Comparison of ENCODE assay signal across 1 cellular context in the genomic region with DNA sequence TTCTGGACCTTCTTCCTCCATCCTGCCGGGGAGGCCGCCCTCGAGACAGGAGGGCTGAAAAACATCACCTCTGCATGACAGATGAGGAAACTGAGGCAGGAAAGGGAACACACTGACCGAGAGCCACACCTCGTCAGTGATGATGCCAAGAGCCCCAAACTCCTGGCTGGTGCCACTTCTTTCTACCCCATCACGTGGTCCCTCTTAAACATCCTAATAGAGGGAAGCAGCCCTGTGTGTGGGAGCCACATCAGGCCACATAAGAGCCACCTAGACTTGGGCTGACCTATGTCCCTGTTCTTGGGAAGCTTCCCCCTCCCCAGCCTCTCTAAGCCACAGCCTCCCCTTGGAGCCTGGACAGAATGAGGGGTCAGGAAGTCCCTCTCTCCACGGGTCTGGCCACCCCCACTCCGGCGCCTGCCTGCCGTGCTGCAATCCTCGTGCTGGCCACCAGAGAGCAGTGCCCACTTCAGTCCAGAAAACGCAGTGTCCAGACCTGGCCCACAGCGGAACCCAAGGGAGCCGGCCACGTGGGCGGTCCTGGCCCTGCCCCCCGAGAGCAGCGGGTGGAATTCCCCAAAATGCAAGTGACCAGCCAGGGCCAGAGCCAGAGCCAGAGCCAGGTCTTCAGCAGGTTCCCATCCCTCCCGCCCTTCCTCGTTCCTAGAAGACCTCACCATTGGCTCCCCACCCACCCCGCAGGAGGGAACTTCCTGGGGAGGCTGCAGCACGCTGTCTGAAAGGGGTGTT.
TF ChIP-seq lines count a peak whose summit lies in the region.

No MANE protein-coding gene starts in this region.

TF ChIP-seq in GM12878, 131 proteins besides CTCF, POLR2A, EP300 and RAD21 (continued from another document):
- TF ChIP-seq, protein P1, sequence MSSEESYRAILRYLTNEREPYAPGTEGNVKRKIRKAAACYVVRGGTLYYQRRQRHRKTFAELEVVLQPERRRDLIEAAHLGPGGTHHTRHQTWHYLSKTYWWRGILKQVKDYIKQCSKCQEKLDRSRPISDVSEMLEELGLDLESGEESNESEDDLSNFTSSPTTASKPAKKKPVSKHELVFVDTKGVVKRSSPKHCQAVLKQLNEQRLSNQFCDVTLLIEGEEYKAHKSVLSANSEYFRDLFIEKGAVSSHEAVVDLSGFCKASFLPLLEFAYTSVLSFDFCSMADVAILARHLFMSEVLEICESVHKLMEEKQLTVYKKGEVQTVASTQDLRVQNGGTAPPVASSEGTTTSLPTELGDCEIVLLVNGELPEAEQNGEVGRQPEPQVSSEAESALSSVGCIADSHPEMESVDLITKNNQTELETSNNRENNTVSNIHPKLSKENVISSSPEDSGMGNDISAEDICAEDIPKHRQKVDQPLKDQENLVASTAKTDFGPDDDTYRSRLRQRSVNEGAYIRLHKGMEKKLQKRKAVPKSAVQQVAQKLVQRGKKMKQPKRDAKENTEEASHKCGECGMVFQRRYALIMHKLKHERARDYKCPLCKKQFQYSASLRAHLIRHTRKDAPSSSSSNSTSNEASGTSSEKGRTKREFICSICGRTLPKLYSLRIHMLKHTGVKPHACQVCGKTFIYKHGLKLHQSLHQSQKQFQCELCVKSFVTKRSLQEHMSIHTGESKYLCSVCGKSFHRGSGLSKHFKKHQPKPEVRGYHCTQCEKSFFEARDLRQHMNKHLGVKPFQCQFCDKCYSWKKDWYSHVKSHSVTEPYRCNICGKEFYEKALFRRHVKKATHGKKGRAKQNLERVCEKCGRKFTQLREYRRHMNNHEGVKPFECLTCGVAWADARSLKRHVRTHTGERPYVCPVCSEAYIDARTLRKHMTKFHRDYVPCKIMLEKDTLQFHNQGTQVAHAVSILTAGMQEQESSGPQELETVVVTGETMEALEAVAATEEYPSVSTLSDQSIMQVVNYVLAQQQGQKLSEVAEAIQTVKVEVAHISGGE (CRISPR knock-in tag; IDR thresholded peaks at IDR 0.05): no peak
- TF ChIP-seq MYC (IDR thresholded peaks at IDR 0.05; ENCODE audit: insufficient read depth, insufficient read length, insufficient replicate concordance, low read length, severe bottlenecking) (no peak), POLR2AphosphoS5 (IDR thresholded peaks at IDR 0.05; ENCODE audit: low read length) (0 out of 2 replicates have a peak, but pooled peaks have one; percentile 25), CHD2 (IDR thresholded peaks at IDR 0.05; ENCODE audit: borderline replicate concordance, low read depth, low read length) (no peak), SIN3A (IDR thresholded peaks at IDR 0.05; ENCODE audit: low read depth, low read length) (0 out of 2 replicates have a peak, but pooled peaks have one; percentile 75), ZNF217 (IDR thresholded peaks at IDR 0.05) (no peak), EED (IDR thresholded peaks at IDR 0.05; ENCODE audit: low read depth) (no peak), SREBF2 (IDR thresholded peaks at IDR 0.05; ENCODE audit: low read length) (no peak), FOXM1 (IDR thresholded peaks at IDR 0.05; ENCODE audit: low read depth, low read length) (no peak), KDM1A (IDR thresholded peaks at IDR 0.05; ENCODE audit: borderline replicate concordance) (no peak), FOXK2 (IDR thresholded peaks at IDR 0.05) (no peak), ZZZ3 (IDR thresholded peaks at IDR 0.05; ENCODE audit: control insufficient read depth, insufficient read length, low read depth) (no peak), RB1 (IDR thresholded peaks at IDR 0.05; ENCODE audit: borderline replicate concordance) (0 out of 2 replicates have a peak, but pooled peaks have one; percentile 45), GATAD2B (conservative IDR thresholded peaks at IDR 0.05; ENCODE audit: low read depth) (peak; percentile 40; the same call in 1 of the 2 replicates), LARP7 (IDR thresholded peaks at IDR 0.05) (peak; percentile 51; the same call in 1 of the 2 replicates), EGR1 (IDR thresholded peaks at IDR 0.05; ENCODE audit: borderline replicate concordance in 1 of 2, low read depth in 2 of 2, low read length in 2 of 2) (peak in 1 of 2 experiments; percentile 80; a peak in 2 of 3 replicates), MXI1 (IDR thresholded peaks at IDR 0.05; ENCODE audit: low read depth, low read length) (peak; percentile 86), ZNF207 (IDR thresholded peaks at IDR 0.05; ENCODE audit: borderline replicate concordance) (peak; percentile 79; the same call in 1 of the 2 replicates), TCF12 (IDR thresholded peaks at IDR 0.05; ENCODE audit: low read depth, low read length) (no peak), BRCA1 (IDR thresholded peaks at IDR 0.05; ENCODE audit: low read depth, low read length) (no peak)
- TF ChIP-seq, protein P2, sequence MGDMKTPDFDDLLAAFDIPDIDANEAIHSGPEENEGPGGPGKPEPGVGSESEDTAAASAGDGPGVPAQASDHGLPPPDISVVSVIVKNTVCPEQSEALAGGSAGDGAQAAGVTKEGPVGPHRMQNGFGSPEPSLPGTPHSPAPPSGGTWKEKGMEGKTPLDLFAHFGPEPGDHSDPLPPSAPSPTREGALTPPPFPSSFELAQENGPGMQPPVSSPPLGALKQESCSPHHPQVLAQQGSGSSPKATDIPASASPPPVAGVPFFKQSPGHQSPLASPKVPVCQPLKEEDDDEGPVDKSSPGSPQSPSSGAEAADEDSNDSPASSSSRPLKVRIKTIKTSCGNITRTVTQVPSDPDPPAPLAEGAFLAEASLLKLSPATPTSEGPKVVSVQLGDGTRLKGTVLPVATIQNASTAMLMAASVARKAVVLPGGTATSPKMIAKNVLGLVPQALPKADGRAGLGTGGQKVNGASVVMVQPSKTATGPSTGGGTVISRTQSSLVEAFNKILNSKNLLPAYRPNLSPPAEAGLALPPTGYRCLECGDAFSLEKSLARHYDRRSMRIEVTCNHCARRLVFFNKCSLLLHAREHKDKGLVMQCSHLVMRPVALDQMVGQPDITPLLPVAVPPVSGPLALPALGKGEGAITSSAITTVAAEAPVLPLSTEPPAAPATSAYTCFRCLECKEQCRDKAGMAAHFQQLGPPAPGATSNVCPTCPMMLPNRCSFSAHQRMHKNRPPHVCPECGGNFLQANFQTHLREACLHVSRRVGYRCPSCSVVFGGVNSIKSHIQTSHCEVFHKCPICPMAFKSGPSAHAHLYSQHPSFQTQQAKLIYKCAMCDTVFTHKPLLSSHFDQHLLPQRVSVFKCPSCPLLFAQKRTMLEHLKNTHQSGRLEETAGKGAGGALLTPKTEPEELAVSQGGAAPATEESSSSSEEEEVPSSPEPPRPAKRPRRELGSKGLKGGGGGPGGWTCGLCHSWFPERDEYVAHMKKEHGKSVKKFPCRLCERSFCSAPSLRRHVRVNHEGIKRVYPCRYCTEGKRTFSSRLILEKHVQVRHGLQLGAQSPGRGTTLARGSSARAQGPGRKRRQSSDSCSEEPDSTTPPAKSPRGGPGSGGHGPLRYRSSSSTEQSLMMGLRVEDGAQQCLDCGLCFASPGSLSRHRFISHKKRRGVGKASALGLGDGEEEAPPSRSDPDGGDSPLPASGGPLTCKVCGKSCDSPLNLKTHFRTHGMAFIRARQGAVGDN (IDR thresholded peaks at IDR 0.05): no peak
- TF ChIP-seq, protein P3, sequence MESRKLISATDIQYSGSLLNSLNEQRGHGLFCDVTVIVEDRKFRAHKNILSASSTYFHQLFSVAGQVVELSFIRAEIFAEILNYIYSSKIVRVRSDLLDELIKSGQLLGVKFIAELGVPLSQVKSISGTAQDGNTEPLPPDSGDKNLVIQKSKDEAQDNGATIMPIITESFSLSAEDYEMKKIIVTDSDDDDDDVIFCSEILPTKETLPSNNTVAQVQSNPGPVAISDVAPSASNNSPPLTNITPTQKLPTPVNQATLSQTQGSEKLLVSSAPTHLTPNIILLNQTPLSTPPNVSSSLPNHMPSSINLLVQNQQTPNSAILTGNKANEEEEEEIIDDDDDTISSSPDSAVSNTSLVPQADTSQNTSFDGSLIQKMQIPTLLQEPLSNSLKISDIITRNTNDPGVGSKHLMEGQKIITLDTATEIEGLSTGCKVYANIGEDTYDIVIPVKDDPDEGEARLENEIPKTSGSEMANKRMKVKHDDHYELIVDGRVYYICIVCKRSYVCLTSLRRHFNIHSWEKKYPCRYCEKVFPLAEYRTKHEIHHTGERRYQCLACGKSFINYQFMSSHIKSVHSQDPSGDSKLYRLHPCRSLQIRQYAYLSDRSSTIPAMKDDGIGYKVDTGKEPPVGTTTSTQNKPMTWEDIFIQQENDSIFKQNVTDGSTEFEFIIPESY (IDR thresholded peaks at IDR 0.05): no peak
- TF ChIP-seq, protein P4, sequence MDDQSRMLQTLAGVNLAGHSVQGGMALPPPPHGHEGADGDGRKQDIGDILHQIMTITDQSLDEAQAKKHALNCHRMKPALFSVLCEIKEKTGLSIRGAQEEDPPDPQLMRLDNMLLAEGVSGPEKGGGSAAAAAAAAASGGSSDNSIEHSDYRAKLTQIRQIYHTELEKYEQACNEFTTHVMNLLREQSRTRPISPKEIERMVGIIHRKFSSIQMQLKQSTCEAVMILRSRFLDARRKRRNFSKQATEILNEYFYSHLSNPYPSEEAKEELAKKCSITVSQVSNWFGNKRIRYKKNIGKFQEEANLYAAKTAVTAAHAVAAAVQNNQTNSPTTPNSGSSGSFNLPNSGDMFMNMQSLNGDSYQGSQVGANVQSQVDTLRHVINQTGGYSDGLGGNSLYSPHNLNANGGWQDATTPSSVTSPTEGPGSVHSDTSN (IDR thresholded peaks at IDR 0.05; ENCODE audit: insufficient replicate concordance, low read depth, low read length): no peak
- TF ChIP-seq, protein P5, sequence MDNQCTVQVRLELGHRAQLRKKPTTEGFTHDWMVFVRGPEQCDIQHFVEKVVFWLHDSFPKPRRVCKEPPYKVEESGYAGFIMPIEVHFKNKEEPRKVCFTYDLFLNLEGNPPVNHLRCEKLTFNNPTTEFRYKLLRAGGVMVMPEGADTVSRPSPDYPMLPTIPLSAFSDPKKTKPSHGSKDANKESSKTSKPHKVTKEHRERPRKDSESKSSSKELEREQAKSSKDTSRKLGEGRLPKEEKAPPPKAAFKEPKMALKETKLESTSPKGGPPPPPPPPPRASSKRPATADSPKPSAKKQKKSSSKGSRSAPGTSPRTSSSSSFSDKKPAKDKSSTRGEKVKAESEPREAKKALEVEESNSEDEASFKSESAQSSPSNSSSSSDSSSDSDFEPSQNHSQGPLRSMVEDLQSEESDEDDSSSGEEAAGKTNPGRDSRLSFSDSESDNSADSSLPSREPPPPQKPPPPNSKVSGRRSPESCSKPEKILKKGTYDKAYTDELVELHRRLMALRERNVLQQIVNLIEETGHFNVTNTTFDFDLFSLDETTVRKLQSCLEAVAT (IDR thresholded peaks at IDR 0.05): no peak
- TF ChIP-seq, protein P6, sequence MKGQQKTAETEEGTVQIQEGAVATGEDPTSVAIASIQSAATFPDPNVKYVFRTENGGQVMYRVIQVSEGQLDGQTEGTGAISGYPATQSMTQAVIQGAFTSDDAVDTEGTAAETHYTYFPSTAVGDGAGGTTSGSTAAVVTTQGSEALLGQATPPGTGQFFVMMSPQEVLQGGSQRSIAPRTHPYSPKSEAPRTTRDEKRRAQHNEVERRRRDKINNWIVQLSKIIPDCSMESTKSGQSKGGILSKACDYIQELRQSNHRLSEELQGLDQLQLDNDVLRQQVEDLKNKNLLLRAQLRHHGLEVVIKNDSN (IDR thresholded peaks at IDR 0.05; ENCODE audit: borderline replicate concordance, extremely low read length, insufficient read depth, low read depth, low read length): peak; percentile 80
